Comparison of ENCODE assay signal across 8 cellular contexts in the genomic region with DNA sequence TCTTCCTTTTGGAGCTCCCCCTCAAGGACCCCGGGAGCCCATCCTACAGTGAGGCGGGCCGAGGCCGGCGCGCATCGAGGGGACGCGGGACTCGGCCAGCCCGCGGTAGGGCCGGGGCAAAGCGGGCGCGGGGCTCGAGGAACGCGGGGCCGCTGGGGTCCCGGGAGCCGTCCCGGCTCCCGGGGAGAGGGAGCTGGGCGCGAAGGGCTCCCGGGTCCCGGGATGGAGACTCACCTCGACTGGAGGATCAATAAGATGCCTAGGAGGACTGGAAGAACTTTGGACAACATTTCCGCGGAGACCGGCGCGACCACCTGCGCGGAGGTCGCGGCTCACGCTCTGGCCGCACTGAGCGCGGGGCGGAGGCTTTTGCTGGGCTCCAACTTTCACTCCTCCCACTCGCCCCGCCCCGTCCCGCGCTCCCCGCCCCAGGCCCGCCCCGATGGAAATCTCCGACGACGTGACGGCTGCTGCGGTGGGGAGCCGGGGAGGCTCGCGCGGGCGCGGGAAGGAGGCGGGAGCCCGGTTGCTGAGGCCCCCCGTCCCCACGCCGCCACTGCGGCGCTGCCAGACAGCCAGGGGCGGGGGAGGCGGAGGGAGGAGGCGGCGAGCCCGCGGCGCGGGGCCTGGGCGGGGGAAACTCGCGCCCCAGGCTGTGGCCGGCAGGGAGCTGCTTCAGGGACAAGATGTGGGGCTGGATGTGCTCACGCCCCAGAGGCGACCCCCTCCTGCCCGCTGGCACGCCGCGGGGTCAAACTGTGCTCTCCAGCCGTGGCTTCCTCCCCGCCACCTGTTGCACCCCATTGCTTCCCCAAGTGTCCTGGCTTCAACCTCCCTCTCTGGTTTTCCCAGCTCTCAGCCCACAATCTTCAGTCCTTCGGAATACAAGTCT. TPM values are rescaled to one million over a fixed set of nuclear protein-coding genes. Genes with fewer than 3 reads are reported as not detected.
DNase-seq lines count a peak whose midpoint lies in the region; ATAC-seq and FAIRE-seq lines count a peak whose summit lies in the region.

A gene with protein sequence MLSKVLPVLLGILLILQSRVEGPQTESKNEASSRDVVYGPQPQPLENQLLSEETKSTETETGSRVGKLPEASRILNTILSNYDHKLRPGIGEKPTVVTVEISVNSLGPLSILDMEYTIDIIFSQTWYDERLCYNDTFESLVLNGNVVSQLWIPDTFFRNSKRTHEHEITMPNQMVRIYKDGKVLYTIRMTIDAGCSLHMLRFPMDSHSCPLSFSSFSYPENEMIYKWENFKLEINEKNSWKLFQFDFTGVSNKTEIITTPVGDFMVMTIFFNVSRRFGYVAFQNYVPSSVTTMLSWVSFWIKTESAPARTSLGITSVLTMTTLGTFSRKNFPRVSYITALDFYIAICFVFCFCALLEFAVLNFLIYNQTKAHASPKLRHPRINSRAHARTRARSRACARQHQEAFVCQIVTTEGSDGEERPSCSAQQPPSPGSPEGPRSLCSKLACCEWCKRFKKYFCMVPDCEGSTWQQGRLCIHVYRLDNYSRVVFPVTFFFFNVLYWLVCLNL (minus strand): TSS at position 341 of the 892 bp plus-strand sequence. CDS start 51 bp downstream, at position 290.

- peaks cover 8% of the 10 kb centered on the region for H3K79me1 ChIP-seq in trophoblast cell (ENCODE audit: low read length)

- peak within 1 kb of the TSS; percentile 37 for H3K14ac ChIP-seq in trophoblast cell (ENCODE audit: low read length)

- no CpG with 5 or more reads among the region's 90 CpGs for WGBS in trophoblast cell (ENCODE audit: extremely low coverage, insufficient coverage, insufficient read length)

- H3K4me3 ChIP-seq in trophoblast cell (ENCODE audit: low read depth, low read length), result peak within 1 kb of the TSS; percentile 59

- H2BK12ac ChIP-seq in trophoblast cell (ENCODE audit: low read length), result peak within 1 kb of the TSS; percentile 31

- H3K79me2 ChIP-seq in trophoblast cell (ENCODE audit: control insufficient read depth, insufficient read depth, low read length, poor library complexity), result no peaks in the 10 kb centered on the region

- H3K4ac ChIP-seq in trophoblast cell (ENCODE audit: low read depth, low read length), result peak within 1 kb of the TSS; percentile 62

- H3K23ac ChIP-seq in trophoblast cell (ENCODE audit: low read length), result no peak within 1 kb of the TSS

- peak within 1 kb of the TSS; percentile 62 for H4K91ac ChIP-seq in trophoblast cell (ENCODE audit: low read depth, low read length)

- no peak for FAIRE-seq in RCC 7860 (lab: Jason Lieb, UNC)

- H2AK5ac ChIP-seq in trophoblast cell (ENCODE audit: low read length), result no peak within 1 kb of the TSS

- peak within 1 kb of the TSS; percentile 73 for H3K4me2 ChIP-seq in trophoblast cell (ENCODE audit: low read length)

- no peak within 1 kb of the TSS for H3K27ac Mint-ChIP-seq in T-helper 17 cell

- H3K9me3 ChIP-seq in T-helper 17 cell (ENCODE audit: control insufficient read depth, low read length, poor library complexity, severe bottlenecking), result no peaks in the 10 kb centered on the region
- H3K9me3 ChIP-seq in trophoblast cell (ENCODE audit: insufficient read depth, low read depth, low read length), result no peaks in the 10 kb centered on the region

- H3K27ac ChIP-seq in trophoblast cell (ENCODE audit: low read depth, low read length), result no peak within 1 kb of the TSS

- H2BK5ac ChIP-seq in trophoblast cell (ENCODE audit: low read depth, low read length, poor library complexity), result no peak within 1 kb of the TSS

- DNase-seq in HCEC 1CT (peak; percentile 39), T-helper 17 cell (no peak), glomerular endothelial cell (ENCODE audit: extremely low read depth, low read depth, low spot score) (no peak), trophoblast cell (peak; percentile 17 to 46), RCC 7860 (ENCODE audit: low spot score) (no peak), NCI-H524 treated with DMSO at 0.1 percent for 48 hours (lab: John Stamatoyannopoulos, UW) (no peak), HuH-7.5 (ENCODE audit: low spot score) (no peak)
- DNase-seq in stimulated activated naive CD4-positive, alpha-beta T cell (lab: John Stamatoyannopoulos, UW), result no peak

- H3K36me3 ChIP-seq in trophoblast cell (ENCODE audit: control insufficient read depth in 1 of 2, insufficient read depth in 2 of 2, low read length in 2 of 2), result no peaks in the 10 kb centered on the region

- H3K4me1 ChIP-seq in trophoblast cell (ENCODE audit: control insufficient read depth in 1 of 2, insufficient read depth in 2 of 2, low read length in 2 of 2), result peaks cover 0 to 9% of the 10 kb centered on the region in 2 experiments

- no peaks in the 10 kb centered on the region for H3K27me3 ChIP-seq in trophoblast cell (ENCODE audit: insufficient read depth, low read length)

- no peaks in the 10 kb centered on the region for H3K4me1 Mint-ChIP-seq in T-helper 17 cell

- no peaks in the 10 kb centered on the region for H3K36me3 Mint-ChIP-seq in T-helper 17 cell (ENCODE audit: low read depth)

- H3K27me3 Mint-ChIP-seq in T-helper 17 cell, result peaks cover 13% of the 10 kb centered on the region

- H2BK120ac ChIP-seq in trophoblast cell (ENCODE audit: insufficient read depth, low read length, poor library complexity), result no peak within 1 kb of the TSS

- H3K9ac ChIP-seq in trophoblast cell (ENCODE audit: low read length), result no peak within 1 kb of the TSS

- H4K8ac ChIP-seq in trophoblast cell (ENCODE audit: low read depth, low read length), result peak within 1 kb of the TSS; percentile 38

- peak within 1 kb of the TSS; percentile 37 for H3K4me3 Mint-ChIP-seq in T-helper 17 cell

- peak within 1 kb of the TSS; percentile 24 for H4K12ac ChIP-seq in trophoblast cell (ENCODE audit: low read depth, low read length)

- ATAC-seq in T-helper 17 cell, result no peak

- H3K18ac ChIP-seq in trophoblast cell (ENCODE audit: low read length), result no peak within 1 kb of the TSS

- no peak within 1 kb of the TSS for H2AFZ ChIP-seq in trophoblast cell (ENCODE audit: insufficient read depth, low read length, poor library complexity)

RNA-seq across cellular contexts. Expression of the gene that starts here (rescaled TPM):
- total RNA-seq in T-helper 17 cell (under 1 TPM in 1 of 2 donors, not detected in 1; 0.42 TPM), glomerular endothelial cell (3.0 and 20.7 TPM in 2 replicates)
- polyA plus RNA-seq in trophoblast cell (2013), result 6.2 and 7.2 TPM in 2 replicates

Comparison
In these comparisons a context has a peak if more than half of its experiments do, and no peak if none do; other contexts are left out.
1. DNase-seq: peak in HCEC 1CT (single experiment) and trophoblast cell (2 of 2); none in T-helper 17 cell (0 of 3), glomerular endothelial cell (single experiment), RCC 7860 (single experiment), NCI-H524 treated with DMSO at 0.1 percent for 48 hours (single experiment), stimulated activated naive CD4-positive, alpha-beta T cell (0 of 6) and HuH-7.5 (single experiment).